ENCODE assay signal across 14 cellular contexts in genomic region chr5:172875372-172876279, GRCh38. TPM values are rescaled to one million over a fixed set of nuclear protein-coding genes. Genes with fewer than 3 reads are reported as not detected.
A peak's percentile ranks its signal among the peaks of the same experiment; 100 is the strongest.
DNase-seq lines count a peak whose midpoint lies in the region; ATAC-seq and TF ChIP-seq lines count a peak whose summit lies in the region.
"Had no signal": no experiment of that assay in that cellular context is flagged by ENCODE, and none has a peak within 500 bp of the region (broad histone marks: within the 10 kb centered on the region; RNA-seq: fewer than 3 reads in every experiment).

No MANE protein-coding gene starts in this region.

- no peak for TF ChIP-seq CTCF in activated CD8-positive, alpha-beta T cell treated with anti-CD3 and anti-CD28 coated beads for 36 hours (IDR thresholded peaks at IDR 0.05)
- TF ChIP-seq CTCF in mammary epithelial cell (conservative IDR thresholded peaks at IDR 0.05 in 1 of 2, IDR thresholded peaks at IDR 0.05 in 1 of 2; ENCODE audit: extremely low read depth in 1 of 2, insufficient read depth in 1 of 2, low read depth in 1 of 2, low read length in 2 of 2) (no peak), transverse colon (IDR thresholded peaks at IDR 0.05) (no peak)

- H3K9me3 Mint-ChIP-seq in activated CD8-positive, alpha-beta T cell treated with anti-CD3 and anti-CD28 coated beads, Interleukin-2, amount 10 ng/mL, durations not matched to agents 7 days and 5 days (ENCODE audit: insufficient read depth), result no peaks in the 10 kb centered on the region
- H3K9me3 Mint-ChIP-seq in activated CD8-positive, alpha-beta T cell treated with anti-CD3 and anti-CD28 coated beads for 36 hours, result no peaks in the 10 kb centered on the region
- H3K9me3 Mint-ChIP-seq: activated CD4-positive, alpha-beta memory T cell treated with anti-CD3 and anti-CD28 coated beads for 36 hours; activated naive CD4-positive, alpha-beta T cell treated with anti-CD3 and anti-CD28 coated beads, Interleukin-2, amount 10 ng/mL, durations not matched to agents 7 days and 5 days; stimulated activated naive CD8-positive, alpha-beta T cell treated with anti-CD3 and anti-CD28 coated beads, Interleukin-15, Interleukin-2, amounts not matched to agents 100 ng/mL and 50 ng/mL, for 24 hours had no signal

- H3K4me3 ChIP-seq in mammary epithelial cell (replicated peaks in 1 of 3; ENCODE audit: insufficient read depth in 1 of 3, low read depth in 2 of 3, low read length in 3 of 3), result no peak overlapping the region
- H3K4me3 ChIP-seq in mesodermal cell (ENCODE audit: extremely low read depth, insufficient read depth, low read length, poor library complexity, severe bottlenecking), result no peak overlapping the region
- H3K4me3 ChIP-seq in transverse colon, result no peak overlapping the region

- no peaks in the 10 kb centered on the region for H3K9me3 ChIP-seq in mammary epithelial cell (replicated peaks; ENCODE audit: insufficient read depth, low read length)
- H3K9me3 ChIP-seq in mesodermal cell (ENCODE audit: control insufficient read depth, low read length), result no peaks in the 10 kb centered on the region
- H3K9me3 ChIP-seq in transverse colon, result no peaks in the 10 kb centered on the region

- H3K27me3 Mint-ChIP-seq in activated CD8-positive, alpha-beta T cell treated with anti-CD3 and anti-CD28 coated beads, Interleukin-2, amount 10 ng/mL, durations not matched to agents 7 days and 5 days (ENCODE audit: low read depth), result no peaks in the 10 kb centered on the region
- H3K27me3 Mint-ChIP-seq in activated CD8-positive, alpha-beta T cell treated with anti-CD3 and anti-CD28 coated beads for 36 hours, result no peaks in the 10 kb centered on the region
- H3K27me3 Mint-ChIP-seq: activated CD4-positive, alpha-beta memory T cell treated with anti-CD3 and anti-CD28 coated beads for 36 hours; activated naive CD4-positive, alpha-beta T cell treated with anti-CD3 and anti-CD28 coated beads, Interleukin-2, amount 10 ng/mL, durations not matched to agents 7 days and 5 days; stimulated activated naive CD8-positive, alpha-beta T cell treated with anti-CD3 and anti-CD28 coated beads, Interleukin-15, Interleukin-2, amounts not matched to agents 100 ng/mL and 50 ng/mL, for 24 hours had no signal

- no peak overlapping the region for H3K4me3 Mint-ChIP-seq in activated CD8-positive, alpha-beta T cell treated with anti-CD3 and anti-CD28 coated beads, Interleukin-2, amount 10 ng/mL, durations not matched to agents 7 days and 5 days
- H3K4me3 Mint-ChIP-seq in activated CD8-positive, alpha-beta T cell treated with anti-CD3 and anti-CD28 coated beads for 36 hours, result no peak overlapping the region
- H3K4me3 Mint-ChIP-seq: activated CD4-positive, alpha-beta memory T cell treated with anti-CD3 and anti-CD28 coated beads for 36 hours; activated naive CD4-positive, alpha-beta T cell treated with anti-CD3 and anti-CD28 coated beads, Interleukin-2, amount 10 ng/mL, durations not matched to agents 7 days and 5 days; stimulated activated naive CD8-positive, alpha-beta T cell treated with anti-CD3 and anti-CD28 coated beads, Interleukin-15, Interleukin-2, amounts not matched to agents 100 ng/mL and 50 ng/mL, for 24 hours had no signal

- CTCF ChIA-PET in activated CD8-positive, alpha-beta T cell treated with anti-CD3 and anti-CD28 coated beads, Interleukin-2, amount 10 ng/mL, durations not matched to agents 7 days and 5 days (lab: Charles Lee), result interaction anchor here (1.1 to 1.5 kb wide), 3 partner anchors 55 to 105 kb away, joined by 3 to 4 read pairs (median 3); no protein-coding TSS in a partner anchor
- CTCF ChIA-PET in activated CD8-positive, alpha-beta T cell treated with anti-CD3 and anti-CD28 coated beads for 36 hours (lab: Charles Lee), result interaction anchor here (1.0 to 1.1 kb wide), 3 partner anchors 57 to 161 kb away, joined by 3 read pairs; no protein-coding TSS in a partner anchor
- CTCF ChIA-PET in mammary epithelial cell (lab: Charles Lee; ENCODE audit: low non-redundant PET), result no interaction called here

- POLR2A ChIA-PET in activated CD8-positive, alpha-beta T cell treated with anti-CD3 and anti-CD28 coated beads, Interleukin-2, amount 10 ng/mL, durations not matched to agents 7 days and 5 days (lab: Charles Lee), result no interaction called here
- POLR2A ChIA-PET in activated CD8-positive, alpha-beta T cell treated with anti-CD3 and anti-CD28 coated beads for 36 hours (lab: Charles Lee), result no interaction called here

- H3K4me1 Mint-ChIP-seq in activated CD8-positive, alpha-beta T cell treated with anti-CD3 and anti-CD28 coated beads, Interleukin-2, amount 10 ng/mL, durations not matched to agents 7 days and 5 days (ENCODE audit: low read depth), result peaks cover 9% of the 10 kb centered on the region
- peaks cover 11% of the 10 kb centered on the region for H3K4me1 Mint-ChIP-seq in activated CD8-positive, alpha-beta T cell treated with anti-CD3 and anti-CD28 coated beads for 36 hours (ENCODE audit: low read depth)

- peak; percentile 36 for ATAC-seq in activated CD8-positive, alpha-beta T cell treated with anti-CD3 and anti-CD28 coated beads, Interleukin-2, amount 10 ng/mL, durations not matched to agents 7 days and 5 days
- ATAC-seq in activated CD8-positive, alpha-beta T cell treated with anti-CD3 and anti-CD28 coated beads for 36 hours, result no peak

- H3K36me3 ChIP-seq in mammary epithelial cell (ENCODE audit: insufficient read depth, low read length), result peaks cover 2% of the 10 kb centered on the region
- peaks cover 17% of the 10 kb centered on the region for H3K36me3 ChIP-seq in mesodermal cell (ENCODE audit: control insufficient read depth, insufficient read depth, low read length)
- no peaks in the 10 kb centered on the region for H3K36me3 ChIP-seq in transverse colon

- DNase-seq in activated CD8-positive, alpha-beta T cell treated with anti-CD3 and anti-CD28 coated beads, Interleukin-2, amount 10 ng/mL, durations not matched to agents 7 days and 5 days, result no peak
- no peak for DNase-seq in activated CD8-positive, alpha-beta T cell treated with anti-CD3 and anti-CD28 coated beads for 36 hours
- peak; percentile 44 for DNase-seq in mammary epithelial cell
- DNase-seq in transverse colon, result no peak
- no peak for DNase-seq in putamen (ENCODE audit: low spot score)
- DNase-seq in DMS53 (lab: John Stamatoyannopoulos, UW), result no peak
- DNase-seq in AG08395 (ENCODE audit: low spot score), result no peak
- DNase-seq: ACHN; activated CD4-positive, alpha-beta memory T cell treated with anti-CD3 and anti-CD28 coated beads for 36 hours; activated naive CD4-positive, alpha-beta T cell treated with anti-CD3 and anti-CD28 coated beads, Interleukin-2, amount 10 ng/mL, durations not matched to agents 7 days and 5 days; NCI-H1436 treated with DMSO at 0.1 percent for 48 hours; SW 1271 had no signal

- no peaks in the 10 kb centered on the region for H3K36me3 Mint-ChIP-seq in activated CD8-positive, alpha-beta T cell treated with anti-CD3 and anti-CD28 coated beads, Interleukin-2, amount 10 ng/mL, durations not matched to agents 7 days and 5 days (ENCODE audit: low read depth)
- no peaks in the 10 kb centered on the region for H3K36me3 Mint-ChIP-seq in activated CD8-positive, alpha-beta T cell treated with anti-CD3 and anti-CD28 coated beads for 36 hours (ENCODE audit: low read depth)
- H3K36me3 Mint-ChIP-seq: activated CD4-positive, alpha-beta memory T cell treated with anti-CD3 and anti-CD28 coated beads for 36 hours; activated naive CD4-positive, alpha-beta T cell treated with anti-CD3 and anti-CD28 coated beads, Interleukin-2, amount 10 ng/mL, durations not matched to agents 7 days and 5 days had no signal

- no peak overlapping the region for H2AFZ ChIP-seq in mammary epithelial cell (ENCODE audit: low read depth, low read length)

- TF ChIP-seq POLR2A in transverse colon (IDR thresholded peaks at IDR 0.05), result no peak

- no TSS peak for BruUV-seq in mammary epithelial cell (replicated peaks; lab: Mats Ljungman, UMichigan)

- no peak for TF ChIP-seq EP300 in transverse colon (IDR thresholded peaks at IDR 0.05; ENCODE audit: low read depth)

- H3K9ac ChIP-seq in mammary epithelial cell (ENCODE audit: insufficient read depth, low read length), result no peak overlapping the region

- WGBS in mammary epithelial cell (ENCODE audit: low coverage, missing lambda C conversion rate), result 93% methylated on average over 7 of the region's 8 CpGs
- 70 to 88% methylated on average over 5 to 7 of the region's 8 CpGs for WGBS in mesodermal cell (ENCODE audit: insufficient coverage in 2 of 2), 2 experiments
- WGBS in transverse colon (ENCODE audit: low coverage in 1 of 2), 2 donors, result 64 to 88% methylated on average over 4 to 8 of the region's 8 CpGs

- peaks cover 27% of the 10 kb centered on the region for H3K79me2 ChIP-seq in mammary epithelial cell (ENCODE audit: insufficient read depth, low read length)

- H3K4me2 ChIP-seq in mammary epithelial cell (ENCODE audit: insufficient read depth, low read depth, low read length), result no peak overlapping the region

- dilution Hi-C loops in mammary epithelial cell (cut with HindIII; ENCODE audit: low sequenced_read_pairs), result no loop called here

- H3K27me3 ChIP-seq in mammary epithelial cell (ENCODE audit: insufficient read depth, low read length), result no peaks in the 10 kb centered on the region
- no peaks in the 10 kb centered on the region for H3K27me3 ChIP-seq in transverse colon

- intact Hi-C loops in activated CD8-positive, alpha-beta T cell treated with anti-CD3 and anti-CD28 coated beads for 36 hours (cut with micrococcal nuclease), result no loop called here
- intact Hi-C loops in mammary epithelial cell (cut with micrococcal nuclease) (no loop called here), transverse colon (cut with DNase I; ENCODE audit: low total_unique reads) (no loop called here)

- H3K27ac ChIP-seq in mammary epithelial cell (ENCODE audit: insufficient read depth, low read depth, low read length) (no peak overlapping the region), mesodermal cell (ENCODE audit: low read depth, low read length, severe bottlenecking) (peak overlapping the region; percentile 25), transverse colon (peak overlapping the region; percentile 35 to 91 (median 64))

- H4K20me1 ChIP-seq in mammary epithelial cell (ENCODE audit: insufficient read depth, low read length), result no peaks in the 10 kb centered on the region

- peaks cover 22% of the 10 kb centered on the region for H3K4me1 ChIP-seq in mammary epithelial cell (ENCODE audit: insufficient read depth, low read length)
- peaks cover 60% of the 10 kb centered on the region for H3K4me1 ChIP-seq in mesodermal cell (ENCODE audit: control insufficient read depth, insufficient read depth, low read length, poor library complexity, severe bottlenecking)
- H3K4me1 ChIP-seq in transverse colon, result peaks cover 14 to 52% (median 25%) of the 10 kb centered on the region in 4 donors

- in situ Hi-C loops in mammary epithelial cell (cut with MboI; ENCODE audit: low sequenced_read_pairs in 2 of 2), result no loop called here
- in situ Hi-C loops in transverse colon (cut with MboI; ENCODE audit: low pct_ligation_motif_present in 1 of 4, low pct_unique_long_range_greater_than_20kb in 1 of 4, low sequenced_read_pairs in 3 of 4), result no loop called here

- no peak overlapping the region for H3K27ac Mint-ChIP-seq in activated CD8-positive, alpha-beta T cell treated with anti-CD3 and anti-CD28 coated beads, Interleukin-2, amount 10 ng/mL, durations not matched to agents 7 days and 5 days
- H3K27ac Mint-ChIP-seq in activated CD8-positive, alpha-beta T cell treated with anti-CD3 and anti-CD28 coated beads for 36 hours, result no peak overlapping the region
- H3K27ac Mint-ChIP-seq: activated CD4-positive, alpha-beta memory T cell treated with anti-CD3 and anti-CD28 coated beads for 36 hours; activated naive CD4-positive, alpha-beta T cell treated with anti-CD3 and anti-CD28 coated beads, Interleukin-2, amount 10 ng/mL, durations not matched to agents 7 days and 5 days; stimulated activated naive CD8-positive, alpha-beta T cell treated with anti-CD3 and anti-CD28 coated beads, Interleukin-15, Interleukin-2, amounts not matched to agents 100 ng/mL and 50 ng/mL, for 24 hours had no signal

RNA-seq across cellular contexts. Expression of gene ERGIC1, which starts 41.6 kb away (rescaled TPM):
- 10 to 100 TPM; 50.4 to 52.7 TPM for total RNA-seq in activated CD8-positive, alpha-beta T cell treated with anti-CD3 and anti-CD28 coated beads, Interleukin-2, amount 10 ng/mL, durations not matched to agents 7 days and 5 days
- 10 to 100 TPM; 56.1 to 57.0 TPM for total RNA-seq in activated CD8-positive, alpha-beta T cell treated with anti-CD3 and anti-CD28 coated beads for 36 hours
- total RNA-seq in mammary epithelial cell (10 to 100 TPM; 58.8 to 98.6 TPM), transverse colon (100 to 1,000 TPM; 125 to 252 (median 184) TPM)
- polyA plus RNA-seq in mammary epithelial cell, result 111 TPM
- polyA minus RNA-seq in mammary epithelial cell, result 158 TPM
- 116 TPM for polyA plus RNA-seq in mesodermal cell (2013, experiment 1 of 2)
- 100 TPM for polyA plus RNA-seq in mesodermal cell (2013, experiment 2 of 2)
